Comparison of ENCODE assay signal across 14 cellular contexts in the genomic region with DNA sequence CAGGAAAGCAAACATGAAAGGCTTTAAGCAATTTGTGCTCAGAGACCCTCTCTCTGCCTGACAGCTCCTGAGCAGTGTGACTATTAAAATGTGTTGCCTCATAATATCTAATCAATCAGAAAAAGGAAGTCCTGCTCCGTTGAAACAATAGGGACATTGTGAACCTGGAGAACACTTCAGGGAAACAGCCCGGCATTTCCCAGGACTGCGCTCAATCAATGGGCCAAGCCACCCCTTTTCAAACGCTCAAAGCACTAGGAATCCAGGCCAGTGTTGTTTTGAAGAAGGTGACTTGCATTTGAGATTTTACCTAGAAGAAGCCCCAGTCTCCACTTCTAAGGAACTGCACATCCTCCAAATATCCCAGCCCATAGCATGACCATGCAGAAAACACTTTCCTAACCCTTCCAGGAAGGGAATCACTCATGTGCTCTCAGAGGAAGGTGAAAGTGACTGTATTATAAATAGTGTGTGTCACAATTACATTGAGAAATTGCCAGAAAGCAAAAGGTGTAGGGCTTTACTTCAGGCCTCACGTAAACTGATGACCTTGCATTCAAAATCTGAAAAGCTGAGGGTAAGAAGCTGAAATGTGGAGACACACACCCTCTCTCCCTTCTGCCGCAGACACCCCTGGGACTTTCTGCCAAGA. TPM values are rescaled to one million over a fixed set of nuclear protein-coding genes. Genes with fewer than 3 reads are reported as not detected.
DNase-seq lines count a peak whose midpoint lies in the region; ATAC-seq and TF ChIP-seq lines count a peak whose summit lies in the region.
"Had no signal": no experiment of that assay in that cellular context is flagged by ENCODE, and none has a peak within 500 bp of the region (broad histone marks: within the 10 kb centered on the region; RNA-seq: fewer than 3 reads in every experiment).

No MANE protein-coding gene starts in this region.

- H4K91ac ChIP-seq in mesenchymal stem cell (ENCODE audit: low read length) = no peak overlapping the region

- no peak overlapping the region for H2BK5ac ChIP-seq in mesenchymal stem cell (ENCODE audit: low read depth, low read length, poor library complexity, severe bottlenecking)

- no peak overlapping the region for H3K4ac ChIP-seq in mesenchymal stem cell (ENCODE audit: low read depth in 1 of 2, low read length in 2 of 2)

- no peak for TF ChIP-seq POLR2A in suprapubic skin (IDR thresholded peaks at IDR 0.05)

- H4K8ac ChIP-seq in mesenchymal stem cell (ENCODE audit: low read length) = no peak overlapping the region

- H2AFZ ChIP-seq in mesenchymal stem cell (ENCODE audit: low read depth, low read length) = no peak overlapping the region

- H3K9me3 ChIP-seq in left ventricle myocardium inferior (replicated peaks) (no peaks in the 10 kb centered on the region), mesenchymal stem cell (ENCODE audit: control insufficient read depth, low read length) (no peaks in the 10 kb centered on the region), suprapubic skin (no peaks in the 10 kb centered on the region)

- H3K9ac ChIP-seq in mesenchymal stem cell (ENCODE audit: low read length) = no peak overlapping the region

- peaks cover 8% of the 10 kb centered on the region for H3K4me1 Mint-ChIP-seq in activated T-cell treated with anti-CD3 and anti-CD28 coated beads, Interleukin-2, amount 50 U/mL, for 4 hours (ENCODE audit: low read depth)

- 82% methylated on average over 6 of the region's 6 CpGs for WGBS in mesenchymal stem cell
- 65% methylated on average over 6 of the region's 6 CpGs for WGBS in suprapubic skin

- H3K23ac ChIP-seq in mesenchymal stem cell (ENCODE audit: low read length in 2 of 2) = no peak overlapping the region

- intact Hi-C loops in dorsolateral prefrontal cortex (cut with DNase I) (no loop called here), left ventricle myocardium inferior (cut with micrococcal nuclease) (no loop called here)

- no peaks in the 10 kb centered on the region for H3K27me3 ChIP-seq in dorsolateral prefrontal cortex
- no peaks in the 10 kb centered on the region for H3K27me3 ChIP-seq in left ventricle myocardium inferior (ENCODE audit: low read depth)
- H3K27me3 ChIP-seq in mesenchymal stem cell (ENCODE audit: control insufficient read depth in 1 of 2, insufficient read depth in 1 of 2, low read length in 2 of 2) = no peaks in the 10 kb centered on the region
- H3K27me3 ChIP-seq in suprapubic skin = no peaks in the 10 kb centered on the region

- no peak overlapping the region for H3K18ac ChIP-seq in mesenchymal stem cell (ENCODE audit: low read depth in 1 of 2, low read length in 2 of 2)

- ATAC-seq in activated T-cell treated with anti-CD3 and anti-CD28 coated beads, Interleukin-2, amount 50 U/mL, for 4 hours = no peak
- ATAC-seq: CD8-positive, alpha-beta T cell had no signal

- H2BK15ac ChIP-seq in mesenchymal stem cell (ENCODE audit: low read depth, poor library complexity, severe bottlenecking) = no peak overlapping the region

- H3K27ac ChIP-seq in dorsolateral prefrontal cortex = peak overlapping the region in 33 of 59 donors; percentile 0 to 62 (median 36)
- peak overlapping the region; percentile 82 for H3K27ac ChIP-seq in left ventricle myocardium inferior (replicated peaks)
- H3K27ac ChIP-seq in mesenchymal stem cell (ENCODE audit: low read length, poor library complexity, severe bottlenecking) = no peak overlapping the region
- peak overlapping the region; percentile 31 for H3K27ac ChIP-seq in suprapubic skin

- no peak overlapping the region for H3K4me3 ChIP-seq in dorsolateral prefrontal cortex
- no peak overlapping the region for H3K4me3 ChIP-seq in left ventricle myocardium inferior
- H3K4me3 ChIP-seq in mesenchymal stem cell (ENCODE audit: insufficient read depth in 1 of 2, low read depth in 1 of 2, low read length in 2 of 2) = no peak overlapping the region
- H3K4me3 ChIP-seq in suprapubic skin = no peak overlapping the region

- DNase-seq in dorsolateral prefrontal cortex (no peak), left ventricle myocardium inferior (no peak), mesenchymal stem cell (peak; percentile 48), suprapubic skin (ENCODE audit: low spot score in 2 of 2) (no peak), T1000 (lab: John Stamatoyannopoulos, UW) (no peak), DMS53 treated with DMSO at 0.1 percent for 48 hours (lab: John Stamatoyannopoulos, UW; ENCODE audit: unreplicated experiment) (no peak), GM19240 (ENCODE audit: insufficient read length, low spot score) (no peak)
- DNase-seq in activated T-cell treated with anti-CD3 and anti-CD28 coated beads, Interleukin-2, amount 50 U/mL, for 4 hours = no peak
- DNase-seq: activated CD4-positive, alpha-beta T cell treated with anti-CD3 and anti-CD28 coated beads for 4 hours; CD8-positive, alpha-beta T cell; DND-41; KG1; NCI-H2029; SW 1271 had no signal

- H3K27me3 Mint-ChIP-seq in activated T-cell treated with anti-CD3 and anti-CD28 coated beads, Interleukin-2, amount 50 U/mL, for 4 hours (ENCODE audit: low read depth) = no peaks in the 10 kb centered on the region

- TF ChIP-seq EP300 in suprapubic skin (IDR thresholded peaks at IDR 0.05) = no peak

- no peak overlapping the region for H3K4me2 ChIP-seq in mesenchymal stem cell (ENCODE audit: low read length, poor library complexity, severe bottlenecking)

- no peak overlapping the region for H2AK5ac ChIP-seq in mesenchymal stem cell (ENCODE audit: low read length, severe bottlenecking)

- TF ChIP-seq CTCF in dorsolateral prefrontal cortex (IDR thresholded peaks at IDR 0.05 in 54 of 56, conservative IDR thresholded peaks at IDR 0.05 in 2 of 56; ENCODE audit: low read depth in 1 of 56, partially characterized antibody in 56 of 56) (no peak), left ventricle myocardium inferior (IDR thresholded peaks at IDR 0.05; ENCODE audit: borderline replicate concordance) (no peak), suprapubic skin (IDR thresholded peaks at IDR 0.05) (no peak)

- H3K4me1 ChIP-seq in left ventricle myocardium inferior (peaks cover 39% of the 10 kb centered on the region), mesenchymal stem cell (ENCODE audit: control insufficient read depth, insufficient read depth, low read depth, low read length) (peaks cover 2% of the 10 kb centered on the region), suprapubic skin (peaks cover 6% of the 10 kb centered on the region)

- H3K36me3 ChIP-seq in left ventricle myocardium inferior = no peaks in the 10 kb centered on the region
- peaks cover 2 to 4% of the 10 kb centered on the region in 2 experiments for H3K36me3 ChIP-seq in mesenchymal stem cell (ENCODE audit: control insufficient read depth in 1 of 2, insufficient read depth in 2 of 2, low read depth in 1 of 2, low read length in 2 of 2)
- no peaks in the 10 kb centered on the region for H3K36me3 ChIP-seq in suprapubic skin

- no peaks in the 10 kb centered on the region for H3K9me3 Mint-ChIP-seq in activated T-cell treated with anti-CD3 and anti-CD28 coated beads, Interleukin-2, amount 50 U/mL, for 4 hours
- H3K9me3 Mint-ChIP-seq: CD8-positive, alpha-beta T cell had no signal

- H3K4me3 Mint-ChIP-seq in activated T-cell treated with anti-CD3 and anti-CD28 coated beads, Interleukin-2, amount 50 U/mL, for 4 hours = no peak overlapping the region
- H3K4me3 Mint-ChIP-seq: CD8-positive, alpha-beta T cell had no signal

- H2BK12ac ChIP-seq in mesenchymal stem cell (ENCODE audit: low read length in 2 of 2) = no peak overlapping the region

- H3K79me1 ChIP-seq in mesenchymal stem cell (replicated peaks; ENCODE audit: low read length, poor library complexity, severe bottlenecking) = no peaks in the 10 kb centered on the region

- H2BK120ac ChIP-seq in mesenchymal stem cell (ENCODE audit: low read depth, low read length) = no peak overlapping the region

- H3K36me3 Mint-ChIP-seq in activated T-cell treated with anti-CD3 and anti-CD28 coated beads, Interleukin-2, amount 50 U/mL, for 4 hours (ENCODE audit: insufficient read depth) = peaks cover 6% of the 10 kb centered on the region

- H3K14ac ChIP-seq in mesenchymal stem cell (ENCODE audit: low read length in 2 of 2) = no peak overlapping the region

RNA-seq across cellular contexts. Expression of gene CDRT4, which starts 19.4 kb away (rescaled TPM):
- total RNA-seq in dorsolateral prefrontal cortex = 10 to 100 TPM; 13.1 to 43.0 (median 28.2) TPM
- 1.4 TPM for total RNA-seq in left ventricle myocardium inferior
- polyA plus RNA-seq in mesenchymal stem cell (2013, experiment 1 of 2) = 3.5 TPM
- 3.4 TPM for polyA plus RNA-seq in mesenchymal stem cell (2013, experiment 2 of 2)
- 10 to 100 TPM in 2 of 4 donors, 1 to 10 TPM in 2; 7.1 to 23.8 (median 8.8) TPM for total RNA-seq in suprapubic skin
- total RNA-seq in activated T-cell treated with anti-CD3 and anti-CD28 coated beads, Interleukin-2, amount 50 U/mL, for 4 hours = 1 to 10 TPM in 1 of 3 donors, under 1 TPM in 2; 0.54 to 1.1 (median 0.63) TPM
